In the genomic region with DNA sequence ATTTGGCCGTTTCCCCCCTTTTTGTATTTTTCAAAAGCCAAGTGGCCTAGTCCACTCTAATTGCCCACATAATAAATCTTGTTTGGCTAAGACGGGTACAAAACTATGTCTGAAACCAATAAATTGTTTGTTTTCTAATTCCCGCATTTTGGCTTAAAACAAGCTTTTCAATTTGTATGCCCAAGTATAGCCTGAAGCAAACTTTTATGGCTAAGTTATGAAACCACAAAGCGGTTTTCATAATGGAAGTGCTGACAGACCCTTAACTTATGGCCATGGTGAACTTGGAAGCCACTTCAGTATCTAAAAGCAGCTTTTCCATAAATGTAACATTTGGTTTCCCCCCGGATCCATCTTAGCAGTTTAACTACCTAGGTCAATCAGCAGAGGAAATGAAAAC, we compare ENCODE assay signal across 16 cellular contexts. TPM values are rescaled to one million over a fixed set of nuclear protein-coding genes. Genes with fewer than 3 reads are reported as not detected.
DNase-seq lines count a peak whose midpoint lies in the region; ATAC-seq lines count a peak whose summit lies in the region.
"Had no signal": no experiment of that assay in that cellular context is flagged by ENCODE, and none has a peak within 500 bp of the region (broad histone marks: within the 10 kb centered on the region; RNA-seq: fewer than 3 reads in every experiment).

No MANE protein-coding gene starts in this region.

- no peak overlapping the region for H3K9ac ChIP-seq in SK-N-MC (ENCODE audit: insufficient read length)
- H3K9ac ChIP-seq: BLaER1 treated with 17β-estradiol and CSF1 and Interleukin-3, amounts not matched to agents 10 nM and 100 nM had no signal

- no peak overlapping the region for H3K4me3 Mint-ChIP-seq in activated CD4-positive, alpha-beta T cell treated with anti-CD3 and anti-CD28 coated beads, Interleukin-2, amount 10 ng/mL, durations not matched to agents 24 days and 14 days
- H3K4me3 Mint-ChIP-seq in activated CD4-positive, alpha-beta T cell treated with anti-CD3 and anti-CD28 coated beads, Interleukin-2, amount 10 ng/mL, durations not matched to agents 7 days and 5 days: no peak overlapping the region
- H3K4me3 Mint-ChIP-seq: CD4-positive, CD25-positive, alpha-beta regulatory T cell had no signal

- H3K27me3 Mint-ChIP-seq in activated CD4-positive, alpha-beta T cell treated with anti-CD3 and anti-CD28 coated beads, Interleukin-2, amount 10 ng/mL, durations not matched to agents 24 days and 14 days: peaks cover 21% of the 10 kb centered on the region
- H3K27me3 Mint-ChIP-seq in activated CD4-positive, alpha-beta T cell treated with anti-CD3 and anti-CD28 coated beads, Interleukin-2, amount 10 ng/mL, durations not matched to agents 7 days and 5 days: peaks cover 23% of the 10 kb centered on the region

- H3K4me3 ChIP-seq in SK-N-MC: no peak overlapping the region
- H3K4me3 ChIP-seq: BLaER1 treated with 17β-estradiol and CSF1 and Interleukin-3, amounts not matched to agents 10 nM and 100 nM had no signal

- no peak overlapping the region for H3K27ac Mint-ChIP-seq in activated CD4-positive, alpha-beta T cell treated with anti-CD3 and anti-CD28 coated beads, Interleukin-2, amount 10 ng/mL, durations not matched to agents 24 days and 14 days
- H3K27ac Mint-ChIP-seq in activated CD4-positive, alpha-beta T cell treated with anti-CD3 and anti-CD28 coated beads, Interleukin-2, amount 10 ng/mL, durations not matched to agents 7 days and 5 days: no peak overlapping the region
- H3K27ac Mint-ChIP-seq: CD4-positive, CD25-positive, alpha-beta regulatory T cell had no signal

- no peaks in the 10 kb centered on the region for H3K9me3 ChIP-seq in SK-N-MC (ENCODE audit: low read depth, low read length)
- H3K9me3 ChIP-seq: BLaER1 treated with 17β-estradiol and CSF1 and Interleukin-3, amounts not matched to agents 10 nM and 100 nM had no signal

- H3K4me1 Mint-ChIP-seq in activated CD4-positive, alpha-beta T cell treated with anti-CD3 and anti-CD28 coated beads, Interleukin-2, amount 10 ng/mL, durations not matched to agents 24 days and 14 days: peaks cover 7% of the 10 kb centered on the region
- peaks cover 13% of the 10 kb centered on the region for H3K4me1 Mint-ChIP-seq in activated CD4-positive, alpha-beta T cell treated with anti-CD3 and anti-CD28 coated beads, Interleukin-2, amount 10 ng/mL, durations not matched to agents 7 days and 5 days

- no peaks in the 10 kb centered on the region for H3K9me3 Mint-ChIP-seq in activated CD4-positive, alpha-beta T cell treated with anti-CD3 and anti-CD28 coated beads, Interleukin-2, amount 10 ng/mL, durations not matched to agents 24 days and 14 days
- no peaks in the 10 kb centered on the region for H3K9me3 Mint-ChIP-seq in activated CD4-positive, alpha-beta T cell treated with anti-CD3 and anti-CD28 coated beads, Interleukin-2, amount 10 ng/mL, durations not matched to agents 7 days and 5 days
- H3K9me3 Mint-ChIP-seq: CD4-positive, CD25-positive, alpha-beta regulatory T cell had no signal

- no peaks in the 10 kb centered on the region for H3K36me3 ChIP-seq in SK-N-MC (ENCODE audit: insufficient read depth, low read length)
- H3K36me3 ChIP-seq: BLaER1 treated with 17β-estradiol and CSF1 and Interleukin-3, amounts not matched to agents 10 nM and 100 nM had no signal

- no peak for ATAC-seq in GM21529 (IDR thresholded peaks at IDR 0.05; ENCODE audit: unreplicated experiment)

- CTCF ChIA-PET in activated CD4-positive, alpha-beta T cell treated with anti-CD3 and anti-CD28 coated beads, Interleukin-2, amount 10 ng/mL, durations not matched to agents 7 days and 5 days (lab: Charles Lee): no interaction called here

- no peaks in the 10 kb centered on the region for H3K36me3 Mint-ChIP-seq in activated CD4-positive, alpha-beta T cell treated with anti-CD3 and anti-CD28 coated beads, Interleukin-2, amount 10 ng/mL, durations not matched to agents 24 days and 14 days (ENCODE audit: low read depth)
- H3K36me3 Mint-ChIP-seq in activated CD4-positive, alpha-beta T cell treated with anti-CD3 and anti-CD28 coated beads, Interleukin-2, amount 10 ng/mL, durations not matched to agents 7 days and 5 days (ENCODE audit: low read depth): no peaks in the 10 kb centered on the region

- intact Hi-C loops in activated CD4-positive, alpha-beta T cell treated with anti-CD3 and anti-CD28 coated beads, Interleukin-2, amount 10 ng/mL, durations not matched to agents 24 days and 14 days (cut with micrococcal nuclease): no loop called here

- H3K27ac ChIP-seq in SK-N-MC: no peak overlapping the region
- H3K27ac ChIP-seq: 22Rv1; BLaER1 treated with 17β-estradiol and CSF1 and Interleukin-3, amounts not matched to agents 10 nM and 100 nM; HL-60 had no signal

- DNase-seq in activated CD4-positive, alpha-beta T cell treated with anti-CD3 and anti-CD28 coated beads, Interleukin-2, amount 10 ng/mL, durations not matched to agents 24 days and 14 days: peak; percentile 15
- no peak for DNase-seq in activated CD4-positive, alpha-beta T cell treated with anti-CD3 and anti-CD28 coated beads, Interleukin-2, amount 10 ng/mL, durations not matched to agents 7 days and 5 days
- DNase-seq in SK-N-MC (ENCODE audit: low read depth, low spot score) (peak; percentile 64), foreskin melanocyte (peak; percentile 69), iPS-NIHi7 (ENCODE audit: extremely low spot score) (no peak)
- DNase-seq in activated CD8-positive, alpha-beta memory T cell treated with anti-CD3 and anti-CD28 coated beads for 24 hours: no peak
- DNase-seq: CD4-positive, CD25-positive, alpha-beta regulatory T cell; DMS53; GF-D8; H7; IMR-90; KG1 had no signal

- POLR2A ChIA-PET in activated CD4-positive, alpha-beta T cell treated with anti-CD3 and anti-CD28 coated beads, Interleukin-2, amount 10 ng/mL, durations not matched to agents 7 days and 5 days (lab: Charles Lee): no interaction called here

RNA-seq across cellular contexts. Expression of gene POLR2M, which starts 29.9 kb away (rescaled TPM):
- total RNA-seq in activated CD4-positive, alpha-beta T cell treated with anti-CD3 and anti-CD28 coated beads, Interleukin-2, amount 10 ng/mL, durations not matched to agents 24 days and 14 days: 54.5 and 55.4 TPM in 2 replicates
- 10 to 100 TPM; 61.6 to 63.8 TPM for total RNA-seq in activated CD4-positive, alpha-beta T cell treated with anti-CD3 and anti-CD28 coated beads, Interleukin-2, amount 10 ng/mL, durations not matched to agents 7 days and 5 days

Comparison
In these comparisons a context has a peak if more than half of its experiments do, and no peak if none do; other contexts are left out.
1. DNase-seq: peak in activated CD4-positive, alpha-beta T cell treated with anti-CD3 and anti-CD28 coated beads, Interleukin-2, amount 10 ng/mL, durations not matched to agents 24 days and 14 days (single experiment), SK-N-MC (single experiment) and foreskin melanocyte (single experiment); none in activated CD4-positive, alpha-beta T cell treated with anti-CD3 and anti-CD28 coated beads, Interleukin-2, amount 10 ng/mL, durations not matched to agents 7 days and 5 days (single experiment), activated CD8-positive, alpha-beta memory T cell treated with anti-CD3 and anti-CD28 coated beads for 24 hours (single experiment) and iPS-NIHi7 (single experiment).